1 cellular context compared by ENCODE assay signal in the genomic region with DNA sequence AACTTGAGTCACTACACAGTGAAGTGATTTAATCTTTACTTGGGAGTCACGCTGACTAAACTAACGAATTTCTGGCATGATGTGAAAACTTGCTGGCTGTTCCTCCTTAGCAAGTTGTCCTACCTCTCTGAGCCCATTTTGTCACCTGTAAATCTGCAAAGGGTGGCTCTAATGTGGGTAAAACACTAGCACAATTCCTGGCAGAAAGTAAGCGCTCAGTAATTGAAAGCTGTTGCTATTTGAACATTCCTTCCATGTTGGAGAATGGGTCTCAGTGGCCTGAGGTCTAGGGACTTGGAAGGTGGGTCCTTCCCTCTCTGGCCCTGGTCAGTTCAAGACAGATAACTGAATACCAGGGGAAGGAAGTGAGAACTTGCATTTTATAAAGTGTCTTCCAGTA.
TF ChIP-seq lines count a peak whose summit lies in the region.

No MANE protein-coding gene starts in this region.

TF ChIP-seq in HepG2, 621 proteins besides CTCF, POLR2A, EP300 and RAD21:
- TF ChIP-seq, protein P1, sequence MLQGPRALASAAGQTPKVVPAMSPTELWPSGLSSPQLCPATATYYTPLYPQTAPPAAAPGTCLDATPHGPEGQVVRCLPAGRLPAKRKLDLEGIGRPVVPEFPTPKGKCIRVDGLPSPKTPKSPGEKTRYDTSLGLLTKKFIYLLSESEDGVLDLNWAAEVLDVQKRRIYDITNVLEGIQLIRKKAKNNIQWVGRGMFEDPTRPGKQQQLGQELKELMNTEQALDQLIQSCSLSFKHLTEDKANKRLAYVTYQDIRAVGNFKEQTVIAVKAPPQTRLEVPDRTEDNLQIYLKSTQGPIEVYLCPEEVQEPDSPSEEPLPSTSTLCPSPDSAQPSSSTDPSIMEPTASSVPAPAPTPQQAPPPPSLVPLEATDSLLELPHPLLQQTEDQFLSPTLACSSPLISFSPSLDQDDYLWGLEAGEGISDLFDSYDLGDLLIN (CRISPR knock-in tag; IDR thresholded peaks at IDR 0.05; ENCODE audit: borderline replicate concordance) = no peak
- TF ChIP-seq ZNF205 (CRISPR knock-in tag; IDR thresholded peaks at IDR 0.05) (0 out of 2 replicates have a peak, but pooled peaks have one; percentile 36), SMAD1 (CRISPR knock-in tag; IDR thresholded peaks at IDR 0.05; ENCODE audit: borderline replicate concordance, low read depth) (no peak), FOXJ3 (CRISPR knock-in tag; IDR thresholded peaks at IDR 0.05; ENCODE audit: borderline replicate concordance) (0 out of 2 replicates have a peak, but pooled peaks have one; percentile 26), CBX1 (IDR thresholded peaks at IDR 0.05; ENCODE audit: low read depth) (no peak), LCORL (IDR thresholded peaks at IDR 0.05) (no peak), LCORL (CRISPR knock-in tag; IDR thresholded peaks at IDR 0.05) (0 out of 2 replicates have a peak, but pooled peaks have one; percentile 15), RELA (CRISPR knock-in tag; IDR thresholded peaks at IDR 0.05) (no peak), JUNB (CRISPR knock-in tag; IDR thresholded peaks at IDR 0.05; ENCODE audit: borderline replicate concordance) (no peak), NAIF1 (CRISPR knock-in tag; IDR thresholded peaks at IDR 0.05; ENCODE audit: borderline replicate concordance) (no peak), ZFP36L2 (CRISPR knock-in tag; IDR thresholded peaks at IDR 0.05) (no peak), FIP1L1 (IDR thresholded peaks at IDR 0.05; ENCODE audit: borderline replicate concordance, insufficient read depth, low read depth, low read length) (no peak), ZNF326 (CRISPR knock-in tag; IDR thresholded peaks at IDR 0.05; ENCODE audit: borderline replicate concordance) (no peak), ZBTB21 (CRISPR knock-in tag; IDR thresholded peaks at IDR 0.05) (no peak), ZNF44 (CRISPR knock-in tag; IDR thresholded peaks at IDR 0.05) (no peak), MTF1 (CRISPR knock-in tag; IDR thresholded peaks at IDR 0.05) (no peak), ZNF18 (CRISPR knock-in tag; IDR thresholded peaks at IDR 0.05; ENCODE audit: insufficient replicate concordance) (no peak), NR2F2 (IDR thresholded peaks at IDR 0.05; ENCODE audit: borderline replicate concordance, low read depth) (no peak), DNMT1 (CRISPR knock-in tag; IDR thresholded peaks at IDR 0.05) (no peak), ATF7 (IDR thresholded peaks at IDR 0.05) (no peak), ATF7 (CRISPR knock-in tag; IDR thresholded peaks at IDR 0.05) (no peak)
